1 cellular context compared by ENCODE assay signal in the genomic region with DNA sequence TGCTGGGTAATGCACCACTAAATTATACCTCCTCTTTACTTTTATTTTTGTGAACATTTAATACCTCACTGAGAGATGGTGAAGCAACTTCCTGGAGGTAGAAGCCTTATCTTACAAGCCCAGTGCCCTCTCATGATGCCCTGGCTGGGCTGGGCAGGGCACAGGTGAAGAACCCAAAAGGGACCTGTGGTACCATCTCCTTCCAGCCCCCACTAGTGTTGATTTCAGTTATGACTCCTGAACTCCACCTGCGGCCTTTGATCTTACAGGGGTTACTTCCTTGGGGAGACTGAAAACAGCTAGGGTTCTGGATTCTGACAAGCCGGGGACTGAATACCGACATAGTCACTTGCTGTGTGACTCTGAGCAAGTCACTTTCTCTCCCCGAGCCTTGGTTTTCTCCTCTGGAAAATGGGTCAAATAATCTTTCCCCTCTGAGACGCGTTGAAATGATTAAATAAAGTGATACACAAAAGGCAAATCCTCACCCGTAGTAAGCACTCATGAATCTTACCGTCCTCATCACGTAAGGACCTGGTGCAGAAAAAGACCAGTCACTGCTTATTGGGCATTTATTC.
A peak's percentile ranks its signal among the peaks of the same experiment; 100 is the strongest.
TF ChIP-seq lines count a peak whose summit lies in the region.

No MANE protein-coding gene starts in this region.

TF ChIP-seq in HepG2, 621 proteins besides CTCF, POLR2A, EP300 and RAD21 (continued from another document):
- TF ChIP-seq, protein P1, sequence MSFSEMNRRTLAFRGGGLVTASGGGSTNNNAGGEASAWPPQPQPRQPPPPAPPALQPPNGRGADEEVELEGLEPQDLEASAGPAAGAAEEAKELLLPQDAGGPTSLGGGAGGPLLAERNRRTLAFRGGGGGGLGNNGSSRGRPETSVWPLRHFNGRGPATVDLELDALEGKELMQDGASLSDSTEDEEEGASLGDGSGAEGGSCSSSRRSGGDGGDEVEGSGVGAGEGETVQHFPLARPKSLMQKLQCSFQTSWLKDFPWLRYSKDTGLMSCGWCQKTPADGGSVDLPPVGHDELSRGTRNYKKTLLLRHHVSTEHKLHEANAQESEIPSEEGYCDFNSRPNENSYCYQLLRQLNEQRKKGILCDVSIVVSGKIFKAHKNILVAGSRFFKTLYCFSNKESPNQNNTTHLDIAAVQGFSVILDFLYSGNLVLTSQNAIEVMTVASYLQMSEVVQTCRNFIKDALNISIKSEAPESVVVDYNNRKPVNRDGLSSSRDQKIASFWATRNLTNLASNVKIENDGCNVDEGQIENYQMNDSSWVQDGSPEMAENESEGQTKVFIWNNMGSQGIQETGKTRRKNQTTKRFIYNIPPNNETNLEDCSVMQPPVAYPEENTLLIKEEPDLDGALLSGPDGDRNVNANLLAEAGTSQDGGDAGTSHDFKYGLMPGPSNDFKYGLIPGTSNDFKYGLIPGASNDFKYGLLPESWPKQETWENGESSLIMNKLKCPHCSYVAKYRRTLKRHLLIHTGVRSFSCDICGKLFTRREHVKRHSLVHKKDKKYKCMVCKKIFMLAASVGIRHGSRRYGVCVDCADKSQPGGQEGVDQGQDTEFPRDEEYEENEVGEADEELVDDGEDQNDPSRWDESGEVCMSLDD (CRISPR knock-in tag; IDR thresholded peaks at IDR 0.05; ENCODE audit: borderline replicate concordance): no peak
- TF ChIP-seq HNRNPL (IDR thresholded peaks at IDR 0.05; ENCODE audit: low read depth, low read length) (no peak), JUND (CRISPR knock-in tag; IDR thresholded peaks at IDR 0.05) (0 out of 2 replicates have a peak, but pooled peaks have one; percentile 12), TOE1 (CRISPR knock-in tag; IDR thresholded peaks at IDR 0.05) (no peak)
